Comparison of ENCODE assay signal across 9 cellular contexts in genomic region chr14:49623941-49624806, GRCh38. TPM values are rescaled to one million over a fixed set of nuclear protein-coding genes. Genes with fewer than 3 reads are reported as not detected.
DNase-seq lines count a peak whose midpoint lies in the region; ATAC-seq, FAIRE-seq and TF ChIP-seq lines count a peak whose summit lies in the region.
"Had no signal": no experiment of that assay in that cellular context is flagged by ENCODE, and none has a peak within 500 bp of the region (broad histone marks: within the 10 kb centered on the region; RNA-seq: fewer than 3 reads in every experiment).

No MANE protein-coding gene starts in this region.

- H3K27me3 ChIP-seq in endothelial cell of umbilical vein (ENCODE audit: control insufficient read depth in 2 of 2, insufficient read depth in 2 of 2, low read length in 2 of 2), result no peaks in the 10 kb centered on the region
- no peaks in the 10 kb centered on the region for H3K27me3 ChIP-seq in subcutaneous abdominal adipose tissue (ENCODE audit: control insufficient read depth in 5 of 5, insufficient read depth in 4 of 5, low read length in 5 of 5)
- H3K27me3 ChIP-seq in tibial artery, result no peaks in the 10 kb centered on the region
- H3K27me3 ChIP-seq: esophagus muscularis mucosa had no signal

- H3K36me3 Mint-ChIP-seq in T-cell, result peaks cover 15% of the 10 kb centered on the region

- H3K9ac ChIP-seq in endothelial cell of umbilical vein (replicated peaks; ENCODE audit: extremely low read depth, insufficient read depth, low read length) (peak overlapping the region; percentile 34), subcutaneous abdominal adipose tissue (ENCODE audit: low read length in 5 of 5) (peak overlapping the region in 1 of 5 donors; percentile 20)

- TF ChIP-seq CTCF in endothelial cell of umbilical vein (IDR thresholded peaks at IDR 0.05; ENCODE audit: extremely low read depth in 1 of 2, insufficient read depth in 1 of 2, low read depth in 1 of 2, low read length in 2 of 2) (no peak), tibial artery (IDR thresholded peaks at IDR 0.05) (no peak)

- peak overlapping the region; percentile 86 for H3K4me2 ChIP-seq in endothelial cell of umbilical vein (ENCODE audit: insufficient read depth, low read length)

- H3K27ac ChIP-seq in endothelial cell of umbilical vein (ENCODE audit: insufficient read depth, low read depth, low read length) (peak overlapping the region; percentile 38), subcutaneous abdominal adipose tissue (ENCODE audit: low read depth, low read length) (peak overlapping the region; percentile 75), tibial artery (no peak overlapping the region)
- H3K27ac ChIP-seq: esophagus muscularis mucosa had no signal

- H3K4me3 ChIP-seq in endothelial cell of umbilical vein (replicated peaks in 1 of 3; ENCODE audit: insufficient read depth in 1 of 3, low read depth in 1 of 3, low read length in 3 of 3), result peak overlapping the region in 1 of 3 experiments; percentile 95
- no peak overlapping the region for H3K4me3 ChIP-seq in subcutaneous abdominal adipose tissue (ENCODE audit: low read depth in 1 of 5, low read length in 5 of 5)
- no peak overlapping the region for H3K4me3 ChIP-seq in tibial artery
- H3K4me3 ChIP-seq: esophagus muscularis mucosa had no signal

- H3K36me3 ChIP-seq in endothelial cell of umbilical vein (ENCODE audit: control insufficient read depth in 2 of 2, extremely low read depth in 1 of 2, insufficient read depth in 2 of 2, low read length in 2 of 2) (no peaks in the 10 kb centered on the region), subcutaneous abdominal adipose tissue (ENCODE audit: control insufficient read depth in 5 of 5, insufficient read depth in 5 of 5, low read length in 5 of 5) (peaks cover 0 to 2% (median 0%) of the 10 kb centered on the region in 5 donors), tibial artery (peaks cover 0 to 24% (median 2%) of the 10 kb centered on the region in 3 donors)

- no peaks in the 10 kb centered on the region for H3K27me3 Mint-ChIP-seq in T-cell

- dilution Hi-C loops in endothelial cell of umbilical vein (cut with MboI; ENCODE audit: extremely low pct_ligation_motif_present, low sequenced_read_pairs), result no loop called here

- no TSS peak for BruUV-seq in endothelial cell of umbilical vein (replicated peaks; lab: Mats Ljungman, UMichigan)

- peaks cover 36% of the 10 kb centered on the region for H3K4me1 ChIP-seq in endothelial cell of umbilical vein (ENCODE audit: control insufficient read depth, extremely low read depth, insufficient read depth, low read length)
- peaks cover 4 to 42% (median 40%) of the 10 kb centered on the region in 5 donors for H3K4me1 ChIP-seq in subcutaneous abdominal adipose tissue (ENCODE audit: control insufficient read depth in 5 of 5, insufficient read depth in 5 of 5, low read length in 5 of 5)
- H3K4me1 ChIP-seq in tibial artery, result peaks cover 0 to 39% (median 19%) of the 10 kb centered on the region in 4 donors

- H3K4me1 Mint-ChIP-seq in T-cell, result peaks cover 47 to 58% (median 51%) of the 10 kb centered on the region in 3 donors

- DNase-seq in activated naive CD4-positive, alpha-beta T cell treated with Interleukin-2 at 50 U/mL for 16 hours, result peak; percentile 32
- no peak for DNase-seq in activated naive CD4-positive, alpha-beta T cell (lab: John Stamatoyannopoulos, UW)
- DNase-seq in T-cell (peak in 2 of 34 experiments; percentile 11 to 18), endothelial cell of umbilical vein (ENCODE audit: low read depth, low spot score) (peak; percentile 68), tibial artery (no peak)

- no peaks in the 10 kb centered on the region for H3K9me3 ChIP-seq in endothelial cell of umbilical vein (replicated peaks; ENCODE audit: control insufficient read depth, insufficient read depth, low read length)
- no peaks in the 10 kb centered on the region for H3K9me3 ChIP-seq in subcutaneous abdominal adipose tissue (ENCODE audit: control insufficient read depth in 5 of 5, low read length in 5 of 5)
- no peaks in the 10 kb centered on the region for H3K9me3 ChIP-seq in tibial artery
- H3K9me3 ChIP-seq: esophagus muscularis mucosa had no signal

- TF ChIP-seq POLR2A in endothelial cell of umbilical vein (IDR thresholded peaks at IDR 0.05; ENCODE audit: low read depth, low read length), result peak; percentile 14

- H4K20me1 ChIP-seq in endothelial cell of umbilical vein (replicated peaks; ENCODE audit: control insufficient read depth, extremely low read depth, insufficient read depth, low read length), result no peaks in the 10 kb centered on the region

- no peak overlapping the region for H2AFZ ChIP-seq in endothelial cell of umbilical vein (ENCODE audit: low read depth, low read length)

- H3K9me1 ChIP-seq in endothelial cell of umbilical vein (replicated peaks; ENCODE audit: control insufficient read depth, extremely low read depth, insufficient read depth, low read length), result no peaks in the 10 kb centered on the region

- ATAC-seq in T-cell (replicated peaks in 1 of 4), result no peak
- ATAC-seq in HG03045 (IDR thresholded peaks at IDR 0.05; ENCODE audit: unreplicated experiment), result no peak
- ATAC-seq in GM21390 (IDR thresholded peaks at IDR 0.05; ENCODE audit: unreplicated experiment), result no peak

- POLR2A ChIA-PET in T-cell (lab: Charles Lee), result interaction anchor here in 1 of 2 donors (0.5 to 2.6 kb wide), 7 partner anchors 9 to 688 kb away, joined by 4 to 14 read pairs (median 5); partner anchors contain the start of genes DNAAF2, KLHDC2 and RPS29
- POLR2A ChIA-PET in endothelial cell of umbilical vein (lab: Charles Lee), result interaction anchor here (1.1 kb wide), 1 partner anchor 10 kb away, joined by 8 read pairs; no protein-coding TSS in a partner anchor

- H3K4me3 Mint-ChIP-seq in T-cell, result peak overlapping the region; percentile 97 to 99 (median 97)

- H3K79me2 ChIP-seq in endothelial cell of umbilical vein (ENCODE audit: control insufficient read depth, insufficient read depth, low read length), result peaks cover 66% of the 10 kb centered on the region

- H3K9me3 Mint-ChIP-seq in T-cell, result no peaks in the 10 kb centered on the region

- peak; percentile 71 for FAIRE-seq in endothelial cell of umbilical vein (lab: Jason Lieb, UNC)

- peak overlapping the region; percentile 85 to 90 for H3K27ac Mint-ChIP-seq in T-cell

- intact Hi-C loops in endothelial cell of umbilical vein (cut with micrococcal nuclease) (loop anchor here (10.0 kb wide), 1 partner anchor 611 kb away; the partner anchor contains the start of gene SOS2), tibial artery (cut with DNase I; ENCODE audit: low total_unique reads) (no loop called here)

- CTCF ChIA-PET in T-cell (lab: Charles Lee), result interaction anchor here (0.5 to 2.9 kb wide), 11 partner anchors 8 to 360 kb away, joined by 3 to 26 read pairs (median 3); partner anchors contain the start of genes DNAAF2 (in 1 of the 2) and LRR1 (in 1 of the 2)
- CTCF ChIA-PET in endothelial cell of umbilical vein (lab: Charles Lee), result interaction anchor here (0.8 to 6.4 kb wide), 8 partner anchors 9 to 238 kb away, joined by 3 to 80 read pairs (median 4); partner anchors contain the start of genes DNAAF2 and RPS29

RNA-seq across cellular contexts. Expression of gene MGAT2, which starts 3.6 kb away (rescaled TPM):
- total RNA-seq in T-cell, result 10 to 100 TPM; 21.7 to 54.1 (median 41.6) TPM
- 68.1 and 72.6 TPM in 2 replicates for total RNA-seq in endothelial cell of umbilical vein
- 34.5 and 36.4 TPM in 2 replicates for polyA plus RNA-seq in endothelial cell of umbilical vein
- 30.2 and 37.4 TPM in 2 replicates for polyA plus RNA-seq in endothelial cell of umbilical vein (2011; cell fraction: cytosol; rRNA removed)
- polyA plus RNA-seq in endothelial cell of umbilical vein (2011; cell fraction: nucleus; rRNA removed), result 14.1 and 18.4 TPM in 2 replicates
- 18.4 and 23.0 TPM in 2 replicates for polyA plus RNA-seq in endothelial cell of umbilical vein (2012)
- 37.4 and 40.6 TPM in 2 replicates for polyA minus RNA-seq in endothelial cell of umbilical vein
- 19.3 TPM for polyA minus RNA-seq in endothelial cell of umbilical vein (2011; cell fraction: cytosol; rRNA and poly(A)+ RNA removed)
- polyA minus RNA-seq in endothelial cell of umbilical vein (2011; cell fraction: nucleus; rRNA and poly(A)+ RNA removed), result 15.7 and 17.6 TPM in 2 replicates

RNA-seq across cellular contexts. Expression of gene RPL36AL, which starts 3.7 kb away (rescaled TPM):
- 100 to 1,000 TPM; 211 to 322 (median 291) TPM for total RNA-seq in T-cell
- total RNA-seq in endothelial cell of umbilical vein, result 251 and 260 TPM in 2 replicates
- 116 and 174 TPM in 2 replicates for polyA plus RNA-seq in endothelial cell of umbilical vein
- 257 and 274 TPM in 2 replicates for polyA plus RNA-seq in endothelial cell of umbilical vein (2011; cell fraction: cytosol; rRNA removed)
- 78.3 and 111 TPM in 2 replicates for polyA plus RNA-seq in endothelial cell of umbilical vein (2011; cell fraction: nucleus; rRNA removed)
- polyA plus RNA-seq in endothelial cell of umbilical vein (2012), result 427 and 571 TPM in 2 replicates
- 58.1 and 72.5 TPM in 2 replicates for polyA minus RNA-seq in endothelial cell of umbilical vein
- polyA minus RNA-seq in endothelial cell of umbilical vein (2011; cell fraction: cytosol; rRNA and poly(A)+ RNA removed), result 48.3 TPM
- polyA minus RNA-seq in endothelial cell of umbilical vein (2011; cell fraction: nucleus; rRNA and poly(A)+ RNA removed), result 11.5 and 16.9 TPM in 2 replicates

RNA-seq across cellular contexts. Expression of gene DNAAF2, which starts 10.9 kb away (rescaled TPM):
- total RNA-seq in T-cell (10 to 100 TPM in 3 of 5 donors, 1 to 10 TPM in 2; 8.2 to 26.7 (median 10.0) TPM), endothelial cell of umbilical vein (5.7 and 6.4 TPM in 2 replicates)
- 3.0 and 3.1 TPM in 2 replicates for polyA plus RNA-seq in endothelial cell of umbilical vein
- 4.5 and 4.9 TPM in 2 replicates for polyA plus RNA-seq in endothelial cell of umbilical vein (2011; cell fraction: cytosol; rRNA removed)
- polyA plus RNA-seq in endothelial cell of umbilical vein (2011; cell fraction: nucleus; rRNA removed), result 2.0 and 2.4 TPM in 2 replicates
- 4.1 and 5.4 TPM in 2 replicates for polyA plus RNA-seq in endothelial cell of umbilical vein (2012)
- polyA minus RNA-seq in endothelial cell of umbilical vein, result 1.2 and 1.5 TPM in 2 replicates
- polyA minus RNA-seq in endothelial cell of umbilical vein (2011; cell fraction: cytosol; rRNA and poly(A)+ RNA removed), result 5.4 TPM
- polyA minus RNA-seq in endothelial cell of umbilical vein (2011; cell fraction: nucleus; rRNA and poly(A)+ RNA removed), result 1.2 and 3.5 TPM in 2 replicates

RNA-seq across cellular contexts. Expression of gene LRR1, which starts 25.4 kb away (rescaled TPM):
- total RNA-seq in T-cell (10 to 100 TPM in 3 of 5 donors, 1 to 10 TPM in 2; 7.6 to 15.7 (median 11.4) TPM), endothelial cell of umbilical vein (30.1 and 30.9 TPM in 2 replicates)
- 11.4 and 17.7 TPM in 2 replicates for polyA plus RNA-seq in endothelial cell of umbilical vein
- 19.5 and 20.3 TPM in 2 replicates for polyA plus RNA-seq in endothelial cell of umbilical vein (2011; cell fraction: cytosol; rRNA removed)
- polyA plus RNA-seq in endothelial cell of umbilical vein (2011; cell fraction: nucleus; rRNA removed), result 9.7 and 15.5 TPM in 2 replicates
- polyA plus RNA-seq in endothelial cell of umbilical vein (2012), result 14.1 and 24.0 TPM in 2 replicates
- polyA minus RNA-seq in endothelial cell of umbilical vein, result 9.0 and 9.2 TPM in 2 replicates
- polyA minus RNA-seq in endothelial cell of umbilical vein (2011; cell fraction: cytosol; rRNA and poly(A)+ RNA removed), result 19.5 TPM
- 6.1 and 9.1 TPM in 2 replicates for polyA minus RNA-seq in endothelial cell of umbilical vein (2011; cell fraction: nucleus; rRNA and poly(A)+ RNA removed)

RNA-seq across cellular contexts. Expression of gene RPS29, which starts 38.0 kb away (rescaled TPM):
- total RNA-seq in T-cell (1,000 to 10,000 TPM; 3,720 to 4,554 (median 3,981) TPM), endothelial cell of umbilical vein (1,408 and 1,453 TPM in 2 replicates)
- 13,992 and 14,040 TPM in 2 replicates for polyA plus RNA-seq in endothelial cell of umbilical vein
- 11,440 and 11,541 TPM in 2 replicates for polyA plus RNA-seq in endothelial cell of umbilical vein (2011; cell fraction: cytosol; rRNA removed)
- polyA plus RNA-seq in endothelial cell of umbilical vein (2011; cell fraction: nucleus; rRNA removed), result 2,321 and 3,038 TPM in 2 replicates
- polyA plus RNA-seq in endothelial cell of umbilical vein (2012), result 6,267 and 6,888 TPM in 2 replicates
- polyA minus RNA-seq in endothelial cell of umbilical vein, result 1,176 and 1,327 TPM in 2 replicates
- polyA minus RNA-seq in endothelial cell of umbilical vein (2011; cell fraction: cytosol; rRNA and poly(A)+ RNA removed), result 684 TPM
- 167 and 185 TPM in 2 replicates for polyA minus RNA-seq in endothelial cell of umbilical vein (2011; cell fraction: nucleus; rRNA and poly(A)+ RNA removed)

Comparison
In these comparisons a context has a peak if more than half of its experiments do, and no peak if none do; other contexts are left out.
1. DNase-seq: peak in activated naive CD4-positive, alpha-beta T cell treated with Interleukin-2 at 50 U/mL for 16 hours (single experiment) and endothelial cell of umbilical vein (single experiment); none in activated naive CD4-positive, alpha-beta T cell (0 of 4) and tibial artery (0 of 2).
2. H3K27ac ChIP-seq: peak in endothelial cell of umbilical vein (single experiment) and subcutaneous abdominal adipose tissue (single experiment); none in tibial artery (0 of 2).